In genomic region chr20:35756404-35756803, GRCh38 we compare ENCODE assay signal across 30 cellular contexts.
"Had no signal": no experiment of that assay in that cellular context is flagged by ENCODE, and none has a peak within 500 bp of the region (broad histone marks: within the 10 kb centered on the region; RNA-seq: fewer than 3 reads in every experiment).

No MANE protein-coding gene starts in this region.

- ATAC-seq: activated CD8-positive, alpha-beta memory T cell treated with anti-CD3 and anti-CD28 coated beads, Interleukin-2, amount 10 ng/mL, durations not matched to agents 7 days and 5 days; activated CD8-positive, alpha-beta T cell treated with anti-CD3 and anti-CD28 coated beads, Interleukin-2, amount 10 ng/mL, durations not matched to agents 7 days and 5 days; activated naive CD8-positive, alpha-beta T cell treated with anti-CD3 and anti-CD28 coated beads, Interleukin-2, amount 50 U/mL, for 24 hours; body of pancreas; effector memory CD8-positive, alpha-beta T cell; foreskin keratinocyte; gastrocnemius medialis; WTC11 had no signal

- H3K4me1 ChIP-seq: adrenal gland, body of pancreas, foreskin keratinocyte had no signal

- DNase-seq: activated CD4-positive, alpha-beta T cell treated with anti-CD3 and anti-CD28 coated beads for 1 hour; activated CD4-positive, alpha-beta T cell treated with anti-CD3 and anti-CD28 coated beads for 4 hours; activated CD4-positive, alpha-beta T cell treated with anti-CD3 and anti-CD28 coated beads, Interleukin-2, amount 50 U/mL, for 1 hour; activated CD4-positive, alpha-beta T cell treated with anti-CD3 and anti-CD28 coated beads, Interleukin-2, amount 50 U/mL, for 48 hours; activated CD8-positive, alpha-beta memory T cell treated with anti-CD3 and anti-CD28 coated beads, Interleukin-2, amount 10 ng/mL, durations not matched to agents 7 days and 5 days; activated CD8-positive, alpha-beta memory T cell treated with anti-CD3 and anti-CD28 coated beads, Interleukin-2, amount 50 U/mL, for 4 hours; activated CD8-positive, alpha-beta T cell treated with anti-CD3 and anti-CD28 coated beads, Interleukin-2, amount 10 ng/mL, durations not matched to agents 7 days and 5 days; activated effector memory CD4-positive, alpha-beta T cell treated with anti-CD3 and anti-CD28 coated beads, Interleukin-2, amount 50 U/mL, for 16 hours; activated naive CD4-positive, alpha-beta T cell treated with anti-CD3 and anti-CD28 coated beads for 36 hours; activated naive CD8-positive, alpha-beta T cell treated with anti-CD3 and anti-CD28 coated beads for 36 hours; activated naive CD8-positive, alpha-beta T cell treated with anti-CD3 and anti-CD28 coated beads, Interleukin-2, amount 50 U/mL, for 24 hours; activated T-cell treated with anti-CD3 and anti-CD28 coated beads, Interleukin-2, amount 50 U/mL, for 1 hour; activated T-cell treated with anti-CD3 and anti-CD28 coated beads, Interleukin-2, amount 50 U/mL, for 48 hours; adrenal gland; amygdala; aorta; body of pancreas; caudate nucleus; cortex of kidney; dermis blood vessel endothelial cell; effector CD4-positive, alpha-beta T cell; effector memory CD8-positive, alpha-beta T cell; erythroblast; foreskin keratinocyte; gastrocnemius medialis; glutamatergic neuron; T-helper 2 cell had no signal

- H3K27me3 ChIP-seq: adrenal gland, body of pancreas, esophagus muscularis mucosa, gastrocnemius medialis had no signal

- H3K9me3 ChIP-seq: adrenal gland, body of pancreas, esophagus muscularis mucosa, gastrocnemius medialis had no signal

- H3K36me3 ChIP-seq: adrenal gland, esophagus muscularis mucosa, gastrocnemius medialis had no signal

- H3K4me3 ChIP-seq: adrenal gland, body of pancreas, esophagus muscularis mucosa, gastrocnemius medialis had no signal

- FAIRE-seq: colon had no signal

- H3K27ac ChIP-seq: adrenal gland, body of pancreas, foreskin keratinocyte had no signal
